ENCODE assay signal across 35 cellular contexts in genomic region chrX:121323337-121323736, GRCh38.
"Had no signal": no experiment of that assay in that cellular context is flagged by ENCODE, and none has a peak within 500 bp of the region (broad histone marks: within the 10 kb centered on the region; RNA-seq: fewer than 3 reads in every experiment).

No MANE protein-coding gene starts in this region.

- H3K27ac ChIP-seq: KMS-11 had no signal

- H3K9me3 ChIP-seq: MG63 had no signal

- DNase-seq: Karpas-422, Kasumi-1, MG63, MM.1S, MV-4-11, NCI-H1048, NCI-H1092, NCI-H1092 treated with DMSO at 0.1 percent for 48 hours, NCI-H1105, NCI-H1105 treated with DMSO at 0.1 percent for 48 hours, NCI-H1417, NCI-H1417 treated with DMSO at 0.1 percent for 48 hours, NCI-H1436, NCI-H1436 treated with DMSO at 0.1 percent for 48 hours, NCI-H146, NCI-H1694, NCI-H1694 treated with DMSO at 0.1 percent for 48 hours, NCI-H187, NCI-H187 treated with DMSO at 0.1 percent for 48 hours, NCI-H1930, NCI-H2029, NCI-H2029 treated with DMSO at 0.1 percent for 48 hours, NCI-H2081, NCI-H2081 treated with DMSO at 0.1 percent for 48 hours, NCI-H2107, NCI-H2171, NCI-H2171 treated with DMSO at 0.1 percent for 48 hours, NCI-H2227 treated with DMSO at 0.1 percent for 48 hours, NCI-H226, NCI-H345, NCI-H446, NCI-H446 treated with DMSO at 0.1 percent for 48 hours, NCI-H510A, NCI-H510A treated with DMSO at 0.1 percent for 48 hours had no signal

- H3K9ac ChIP-seq: KMS-11 had no signal

- H3K36me3 ChIP-seq: MG63 had no signal

- H3K27me3 ChIP-seq: MG63 had no signal

- H3K4me3 ChIP-seq: MG63 had no signal

- H3K4me2 ChIP-seq: KMS-11 had no signal
